Comparison of ENCODE assay signal across 28 cellular contexts in the genomic region with DNA sequence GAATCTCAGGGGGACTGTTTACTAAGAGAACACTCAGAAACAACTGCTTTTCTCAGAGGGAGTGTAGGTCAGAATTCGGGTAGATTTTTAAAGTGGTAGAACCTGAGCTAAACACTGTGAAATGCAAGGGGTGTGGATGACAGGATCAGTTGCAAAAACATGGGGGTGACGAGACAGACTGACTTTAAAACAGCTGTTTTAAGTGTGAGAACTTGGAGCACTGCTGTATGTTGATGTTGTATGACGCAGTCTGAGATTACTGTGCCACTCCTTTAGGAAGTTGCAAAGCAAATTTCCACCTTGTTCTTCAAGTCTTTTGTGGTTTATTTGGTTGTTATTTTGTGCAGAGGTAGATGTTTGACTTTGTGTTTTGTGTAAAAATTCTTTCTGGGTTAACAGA.
"Had no signal": no experiment of that assay in that cellular context is flagged by ENCODE, and none has a peak within 500 bp of the region (broad histone marks: within the 10 kb centered on the region; RNA-seq: fewer than 3 reads in every experiment).

No MANE protein-coding gene starts in this region.

- H3K27ac Mint-ChIP-seq: activated CD4-positive, alpha-beta memory T cell treated with anti-CD3 and anti-CD28 coated beads for 36 hours; activated CD4-positive, alpha-beta T cell treated with anti-CD3 and anti-CD28 coated beads for 36 hours; activated CD4-positive, alpha-beta T cell treated with anti-CD3 and anti-CD28 coated beads, Interleukin-2, amount 10 ng/mL, durations not matched to agents 24 days and 14 days; activated CD8-positive, alpha-beta memory T cell treated with anti-CD3 and anti-CD28 coated beads, Interleukin-2, amount 10 ng/mL, durations not matched to agents 7 days and 5 days; activated CD8-positive, alpha-beta T cell treated with anti-CD3 and anti-CD28 coated beads, Interleukin-2, amount 10 ng/mL, durations not matched to agents 7 days and 5 days; activated naive CD4-positive, alpha-beta T cell treated with anti-CD3 and anti-CD28 coated beads, Interleukin-2, amount 10 ng/mL, durations not matched to agents 7 days and 5 days; activated naive CD4-positive, alpha-beta T cell treated with anti-CD3 and anti-CD28 coated beads, Interleukin-2, amount 50 U/mL, for 72 hours; activated naive CD8-positive, alpha-beta T cell treated with anti-CD3 and anti-CD28 coated beads, Interleukin-2, amount 10 ng/mL, durations not matched to agents 7 days and 5 days; activated T-cell treated with anti-CD3 and anti-CD28 coated beads, Interleukin-2, amount 50 U/mL, for 24 hours; activated T-cell treated with anti-CD3 and anti-CD28 coated beads, Interleukin-2, amount 50 U/mL, for 72 hours; effector memory CD8-positive, alpha-beta T cell had no signal

- H3K4me3 ChIP-seq: ascending aorta, esophagus squamous epithelium had no signal

- H3K4me1 ChIP-seq: ascending aorta, esophagus squamous epithelium had no signal

- H3K9me3 ChIP-seq: ascending aorta, esophagus squamous epithelium had no signal

- H3K36me3 ChIP-seq: ascending aorta, brain microvascular endothelial cell, esophagus squamous epithelium had no signal

- ATAC-seq: activated CD4-positive, alpha-beta T cell treated with anti-CD3 and anti-CD28 coated beads for 36 hours; activated CD8-positive, alpha-beta memory T cell treated with anti-CD3 and anti-CD28 coated beads, Interleukin-2, amount 10 ng/mL, durations not matched to agents 7 days and 5 days; activated CD8-positive, alpha-beta T cell treated with anti-CD3 and anti-CD28 coated beads, Interleukin-2, amount 10 ng/mL, durations not matched to agents 7 days and 5 days; activated naive CD4-positive, alpha-beta T cell treated with anti-CD3 and anti-CD28 coated beads, Interleukin-2, amount 50 U/mL, for 72 hours; activated T-cell treated with anti-CD3 and anti-CD28 coated beads, Interleukin-2, amount 50 U/mL, for 72 hours; effector memory CD8-positive, alpha-beta T cell had no signal

- H3K4me1 Mint-ChIP-seq: activated CD4-positive, alpha-beta T cell treated with anti-CD3 and anti-CD28 coated beads for 36 hours; activated CD4-positive, alpha-beta T cell treated with anti-CD3 and anti-CD28 coated beads, Interleukin-2, amount 10 ng/mL, durations not matched to agents 24 days and 14 days; activated CD8-positive, alpha-beta memory T cell treated with anti-CD3 and anti-CD28 coated beads, Interleukin-2, amount 10 ng/mL, durations not matched to agents 7 days and 5 days; activated naive CD4-positive, alpha-beta T cell treated with anti-CD3 and anti-CD28 coated beads, Interleukin-2, amount 10 ng/mL, durations not matched to agents 7 days and 5 days; activated naive CD8-positive, alpha-beta T cell treated with anti-CD3 and anti-CD28 coated beads, Interleukin-2, amount 10 ng/mL, durations not matched to agents 7 days and 5 days had no signal

- H3K27me3 ChIP-seq: ascending aorta, brain microvascular endothelial cell, esophagus squamous epithelium had no signal

- H3K27ac ChIP-seq: ascending aorta, brain microvascular endothelial cell, epithelial cell of prostate had no signal

- DNase-seq: activated CD4-positive, alpha-beta memory T cell treated with anti-CD3 and anti-CD28 coated beads for 36 hours; activated CD4-positive, alpha-beta T cell treated with anti-CD3 and anti-CD28 coated beads for 36 hours; activated CD4-positive, alpha-beta T cell treated with anti-CD3 and anti-CD28 coated beads, Interleukin-2, amount 10 ng/mL, durations not matched to agents 24 days and 14 days; activated CD4-positive, CD25-positive, alpha-beta regulatory T cell; activated CD4-positive, CD25-positive, alpha-beta regulatory T cell treated with anti-CD3 and anti-CD28 coated beads, Interleukin-2, amount 50 U/mL, for 72 hours; activated CD8-positive, alpha-beta memory T cell treated with anti-CD3 and anti-CD28 coated beads, Interleukin-2, amount 10 ng/mL, durations not matched to agents 7 days and 5 days; activated CD8-positive, alpha-beta memory T cell treated with anti-CD3 and anti-CD28 coated beads, Interleukin-2, amount 50 U/mL, for 4 hours; activated CD8-positive, alpha-beta T cell treated with anti-CD3 and anti-CD28 coated beads, Interleukin-2, amount 10 ng/mL, durations not matched to agents 7 days and 5 days; activated gamma-delta T cell; activated naive CD4-positive, alpha-beta T cell; activated naive CD4-positive, alpha-beta T cell treated with anti-CD3 and anti-CD28 coated beads, Interleukin-2, amount 10 ng/mL, durations not matched to agents 7 days and 5 days; activated naive CD8-positive, alpha-beta T cell treated with anti-CD3 and anti-CD28 coated beads, Interleukin-2, amount 10 ng/mL, durations not matched to agents 7 days and 5 days; activated T-cell treated with anti-CD3 and anti-CD28 coated beads, Interleukin-2, amount 50 U/mL, for 24 hours; activated T-cell treated with anti-CD3 and anti-CD28 coated beads, Interleukin-2, amount 50 U/mL, for 72 hours; brain microvascular endothelial cell; caudate nucleus; cortex of kidney; dermis blood vessel endothelial cell; effector CD4-positive, alpha-beta T cell; effector memory CD8-positive, alpha-beta T cell; esophagus squamous epithelium; foreskin fibroblast; head of caudate nucleus; T-helper 2 cell had no signal

- H3K36me3 Mint-ChIP-seq: activated CD4-positive, alpha-beta memory T cell treated with anti-CD3 and anti-CD28 coated beads for 36 hours; activated CD8-positive, alpha-beta memory T cell treated with anti-CD3 and anti-CD28 coated beads, Interleukin-2, amount 10 ng/mL, durations not matched to agents 7 days and 5 days; activated naive CD4-positive, alpha-beta T cell treated with anti-CD3 and anti-CD28 coated beads, Interleukin-2, amount 10 ng/mL, durations not matched to agents 7 days and 5 days; activated naive CD8-positive, alpha-beta T cell treated with anti-CD3 and anti-CD28 coated beads, Interleukin-2, amount 10 ng/mL, durations not matched to agents 7 days and 5 days had no signal

- H3K4me3 Mint-ChIP-seq: activated CD4-positive, alpha-beta memory T cell treated with anti-CD3 and anti-CD28 coated beads for 36 hours; activated CD4-positive, alpha-beta T cell treated with anti-CD3 and anti-CD28 coated beads for 36 hours; activated CD4-positive, alpha-beta T cell treated with anti-CD3 and anti-CD28 coated beads, Interleukin-2, amount 10 ng/mL, durations not matched to agents 24 days and 14 days; activated CD8-positive, alpha-beta memory T cell treated with anti-CD3 and anti-CD28 coated beads, Interleukin-2, amount 10 ng/mL, durations not matched to agents 7 days and 5 days; activated CD8-positive, alpha-beta T cell treated with anti-CD3 and anti-CD28 coated beads, Interleukin-2, amount 10 ng/mL, durations not matched to agents 7 days and 5 days; activated naive CD4-positive, alpha-beta T cell treated with anti-CD3 and anti-CD28 coated beads, Interleukin-2, amount 10 ng/mL, durations not matched to agents 7 days and 5 days; activated naive CD8-positive, alpha-beta T cell treated with anti-CD3 and anti-CD28 coated beads, Interleukin-2, amount 10 ng/mL, durations not matched to agents 7 days and 5 days; activated T-cell treated with anti-CD3 and anti-CD28 coated beads, Interleukin-2, amount 50 U/mL, for 24 hours; activated T-cell treated with anti-CD3 and anti-CD28 coated beads, Interleukin-2, amount 50 U/mL, for 72 hours; effector memory CD8-positive, alpha-beta T cell had no signal

- H3K9me3 Mint-ChIP-seq: activated CD4-positive, alpha-beta memory T cell treated with anti-CD3 and anti-CD28 coated beads for 36 hours; activated CD4-positive, alpha-beta T cell treated with anti-CD3 and anti-CD28 coated beads, Interleukin-2, amount 10 ng/mL, durations not matched to agents 24 days and 14 days; activated naive CD4-positive, alpha-beta T cell treated with anti-CD3 and anti-CD28 coated beads, Interleukin-2, amount 10 ng/mL, durations not matched to agents 7 days and 5 days; activated T-cell treated with anti-CD3 and anti-CD28 coated beads, Interleukin-2, amount 50 U/mL, for 72 hours; effector memory CD8-positive, alpha-beta T cell had no signal

- FAIRE-seq: frontal cortex had no signal
